In the genomic region with DNA sequence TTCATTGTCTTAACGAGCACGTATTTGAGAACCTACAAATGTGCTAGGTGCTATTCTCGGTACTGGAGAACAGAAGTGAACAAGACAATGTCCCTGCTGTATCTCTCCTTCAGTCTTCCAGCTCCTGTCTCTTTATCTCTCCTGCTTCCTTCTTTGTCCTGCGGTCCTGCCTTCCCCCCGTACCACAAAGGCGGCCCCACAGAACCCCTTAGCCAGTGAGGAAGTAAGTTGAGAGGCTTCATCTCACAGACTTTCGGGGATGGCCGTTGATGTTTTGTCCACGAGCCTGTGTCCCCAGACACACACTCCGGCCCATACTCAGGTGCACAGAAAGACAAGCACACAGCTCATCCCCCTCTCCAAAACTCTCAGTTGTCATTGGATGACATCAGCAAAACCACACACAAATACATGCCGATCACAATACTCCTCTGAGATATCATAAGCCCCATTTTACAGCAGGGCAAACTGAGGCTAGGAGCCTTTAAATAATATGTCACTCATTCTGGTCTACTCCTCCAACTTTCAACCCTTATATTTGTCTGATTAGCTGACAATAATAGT, we compare ENCODE assay signal across 1 cellular context.
A peak's percentile ranks its signal among the peaks of the same experiment; 100 is the strongest.
TF ChIP-seq lines count a peak whose summit lies in the region.

No MANE protein-coding gene starts in this region.

TF ChIP-seq in WTC11, 78 proteins besides CTCF, POLR2A, EP300 and RAD21 (continued from another document):
- TF ChIP-seq, protein P1, sequence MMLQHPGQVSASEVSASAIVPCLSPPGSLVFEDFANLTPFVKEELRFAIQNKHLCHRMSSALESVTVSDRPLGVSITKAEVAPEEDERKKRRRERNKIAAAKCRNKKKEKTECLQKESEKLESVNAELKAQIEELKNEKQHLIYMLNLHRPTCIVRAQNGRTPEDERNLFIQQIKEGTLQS (CRISPR knock-in tag; conservative IDR thresholded peaks at IDR 0.05): no peak
- TF ChIP-seq NFE2L1 (CRISPR knock-in tag; IDR thresholded peaks at IDR 0.05) (no peak), CREB1 (CRISPR knock-in tag; IDR thresholded peaks at IDR 0.05) (0 out of 2 replicates have a peak, but pooled peaks have one; percentile 3)
